ENCODE assay signal across 25 cellular contexts in the genomic region with DNA sequence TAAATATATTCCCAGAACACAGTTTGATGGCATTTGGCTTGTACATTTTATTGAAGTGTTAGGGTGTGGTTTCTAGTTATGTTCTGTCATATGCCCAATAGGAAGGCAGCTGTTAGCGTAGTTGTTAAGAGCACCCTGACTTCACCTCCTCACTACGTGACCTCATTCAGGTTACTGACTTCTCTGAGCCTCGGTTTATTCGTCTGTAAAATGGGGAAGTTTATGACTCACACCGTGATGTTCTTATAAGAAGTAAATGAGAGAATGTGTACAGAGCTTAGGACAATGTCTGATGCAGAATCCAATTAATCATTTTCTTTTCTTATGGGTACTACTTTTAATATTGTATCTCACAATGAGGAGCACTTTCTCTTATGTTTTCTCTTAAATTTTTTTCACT.
"Had no signal": no experiment of that assay in that cellular context is flagged by ENCODE, and none has a peak within 500 bp of the region (broad histone marks: within the 10 kb centered on the region; RNA-seq: fewer than 3 reads in every experiment).

No MANE protein-coding gene starts in this region.

- H3K27me3 ChIP-seq: colonic mucosa, esophagus squamous epithelium, gastrocnemius medialis, heart right ventricle, left lung had no signal

- H3K27ac ChIP-seq: colonic mucosa, epithelial cell of prostate, esophagus squamous epithelium, gastrocnemius medialis, heart right ventricle, left lung, lower lobe of right lung had no signal

- H3K36me3 ChIP-seq: colonic mucosa, esophagus squamous epithelium, gastrocnemius medialis, heart right ventricle, left lung, lower lobe of right lung had no signal

- ATAC-seq: effector memory CD8-positive, alpha-beta T cell; esophagus mucosa; gastrocnemius medialis; heart right ventricle; left cardiac atrium; left lung; left ventricle myocardium superior; lower lobe of right lung; mucosa of descending colon had no signal

- H3K9me3 ChIP-seq: colonic mucosa, esophagus squamous epithelium, gastrocnemius medialis, heart right ventricle, left lung, lower lobe of right lung, mucosa of descending colon had no signal

- H3K4me3 ChIP-seq: colonic mucosa, esophagus squamous epithelium, gastrocnemius medialis, heart right ventricle, left lung, lower lobe of right lung, mucosa of descending colon had no signal

- H3K4me1 ChIP-seq: colonic mucosa, esophagus squamous epithelium had no signal

- DNase-seq: colonic mucosa; cortex of kidney; effector CD8-positive, alpha-beta T cell; effector memory CD8-positive, alpha-beta T cell; endodermal cell; erythroblast; esophagus squamous epithelium; foreskin fibroblast; foreskin melanocyte; gastrocnemius medialis; glutamatergic neuron; head of caudate nucleus; heart right ventricle; hippocampal formation; left cardiac atrium; left lung; left ventricle myocardium superior; lower lobe of right lung; mesenchymal stem cell; mucosa of descending colon had no signal

- FAIRE-seq: endometrium, islet of Langerhans, keratinocyte had no signal
